In the genomic region with DNA sequence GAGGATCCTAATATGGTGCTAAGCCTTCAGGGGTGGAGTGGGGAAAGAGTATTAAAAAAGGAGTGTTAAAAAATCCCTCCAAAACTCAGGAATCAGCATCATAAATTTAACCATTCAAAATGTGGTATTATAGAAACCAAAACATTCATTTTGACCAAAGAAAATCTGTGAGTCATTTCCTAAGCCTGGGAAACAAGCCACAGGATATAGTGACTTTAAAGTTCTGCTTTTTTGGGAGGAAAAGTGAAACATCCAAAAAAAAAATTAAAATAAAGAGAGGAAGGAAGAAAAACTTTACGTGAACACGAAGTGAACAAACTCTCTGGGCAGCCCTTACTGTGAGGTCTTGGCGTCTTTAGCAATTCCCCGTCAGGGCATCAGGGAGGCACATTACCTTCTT, we compare ENCODE assay signal across 11 cellular contexts.
DNase-seq lines count a peak whose midpoint lies in the region; ATAC-seq, FAIRE-seq and TF ChIP-seq lines count a peak whose summit lies in the region.
"Had no signal": no experiment of that assay in that cellular context is flagged by ENCODE, and none has a peak within 500 bp of the region (broad histone marks: within the 10 kb centered on the region; RNA-seq: fewer than 3 reads in every experiment).

No MANE protein-coding gene starts in this region.

- BruUV-seq in endothelial cell of umbilical vein (replicated peaks; lab: Mats Ljungman, UMichigan) = no TSS peak

- peak overlapping the region; percentile 23 for H2AFZ ChIP-seq in endothelial cell of umbilical vein (ENCODE audit: low read depth, low read length)

- CTCF ChIA-PET in endothelial cell of umbilical vein (lab: Charles Lee) (interaction anchor here (0.7 to 2.2 kb wide), 9 partner anchors 9 to 262 kb away, joined by 3 to 14 read pairs (median 5); no protein-coding TSS in a partner anchor), HEK293T (lab: Yijun Ruan, JAX) (interaction anchor here (1.1 to 1.2 kb wide), 2 partner anchors 11 to 19 kb away, joined by 3 to 4 read pairs; no protein-coding TSS in a partner anchor)

- H3K9me3 ChIP-seq in endothelial cell of umbilical vein (replicated peaks; ENCODE audit: control insufficient read depth, insufficient read depth, low read length) (no peaks in the 10 kb centered on the region), thoracic aorta (no peaks in the 10 kb centered on the region)

- peaks cover 92% of the 10 kb centered on the region for H3K36me3 Mint-ChIP-seq in activated T-cell treated with anti-CD3 and anti-CD28 coated beads, Interleukin-2, amount 50 U/mL, for 24 hours (ENCODE audit: low read depth)
- H3K36me3 Mint-ChIP-seq in activated T-cell treated with anti-CD3 and anti-CD28 coated beads, Interleukin-2, amount 50 U/mL, for 72 hours (ENCODE audit: insufficient read depth in 2 of 2) = peaks cover 3 to 12% of the 10 kb centered on the region in 2 donors

- peaks cover 72% of the 10 kb centered on the region for H3K4me1 Mint-ChIP-seq in activated T-cell treated with anti-CD3 and anti-CD28 coated beads, Interleukin-2, amount 50 U/mL, for 24 hours (ENCODE audit: low read depth)
- H3K4me1 Mint-ChIP-seq in activated T-cell treated with anti-CD3 and anti-CD28 coated beads, Interleukin-2, amount 50 U/mL, for 72 hours (ENCODE audit: low read depth) = peaks cover 66% of the 10 kb centered on the region

- H3K9me1 ChIP-seq in endothelial cell of umbilical vein (replicated peaks; ENCODE audit: control insufficient read depth, extremely low read depth, insufficient read depth, low read length) = no peaks in the 10 kb centered on the region

- TF ChIP-seq POLR2A in endothelial cell of umbilical vein (IDR thresholded peaks at IDR 0.05; ENCODE audit: low read depth, low read length) = no peak

- no peak for DNase-seq in activated T-cell treated with anti-CD3 and anti-CD28 coated beads, Interleukin-2, amount 50 U/mL, for 24 hours
- no peak for DNase-seq in activated T-cell treated with anti-CD3 and anti-CD28 coated beads, Interleukin-2, amount 50 U/mL, for 72 hours
- DNase-seq in RCC 7860 (ENCODE audit: low spot score) (no peak), endothelial cell of umbilical vein (ENCODE audit: low read depth, low spot score) (peak; percentile 68), thoracic aorta (ENCODE audit: low spot score) (no peak), HEK293T (ENCODE audit: extremely low spot score) (no peak), NCI-H2196 (lab: John Stamatoyannopoulos, UW; ENCODE audit: unreplicated experiment) (no peak)
- DNase-seq: activated CD4-positive, CD25-positive, alpha-beta regulatory T cell; left cardiac atrium had no signal

- POLR2A ChIA-PET in endothelial cell of umbilical vein (lab: Charles Lee) (no interaction called here), HEK293T (lab: Yijun Ruan, JAX) (no interaction called here)

- H3K36me3 ChIP-seq in endothelial cell of umbilical vein (ENCODE audit: control insufficient read depth in 2 of 2, extremely low read depth in 1 of 2, insufficient read depth in 2 of 2, low read length in 2 of 2) (no peaks in the 10 kb centered on the region), thoracic aorta (no peaks in the 10 kb centered on the region)

- dilution Hi-C loops in endothelial cell of umbilical vein (cut with MboI; ENCODE audit: extremely low pct_ligation_motif_present, low sequenced_read_pairs) = no loop called here

- no peak for TF ChIP-seq CTCF in endothelial cell of umbilical vein (IDR thresholded peaks at IDR 0.05; ENCODE audit: extremely low read depth in 1 of 2, insufficient read depth in 1 of 2, low read depth in 1 of 2, low read length in 2 of 2)
- no peak for TF ChIP-seq CTCF in thoracic aorta (IDR thresholded peaks at IDR 0.05)

- no peaks in the 10 kb centered on the region for H3K9me3 Mint-ChIP-seq in activated T-cell treated with anti-CD3 and anti-CD28 coated beads, Interleukin-2, amount 50 U/mL, for 24 hours
- no peaks in the 10 kb centered on the region for H3K9me3 Mint-ChIP-seq in activated T-cell treated with anti-CD3 and anti-CD28 coated beads, Interleukin-2, amount 50 U/mL, for 72 hours

- no peak overlapping the region for H3K4me3 Mint-ChIP-seq in activated T-cell treated with anti-CD3 and anti-CD28 coated beads, Interleukin-2, amount 50 U/mL, for 24 hours
- H3K4me3 Mint-ChIP-seq in activated T-cell treated with anti-CD3 and anti-CD28 coated beads, Interleukin-2, amount 50 U/mL, for 72 hours = no peak overlapping the region
- H3K4me3 Mint-ChIP-seq: activated naive CD8-positive, alpha-beta T cell had no signal

- H3K4me3 ChIP-seq in endothelial cell of umbilical vein (replicated peaks in 1 of 3; ENCODE audit: insufficient read depth in 1 of 3, low read depth in 1 of 3, low read length in 3 of 3) (peak overlapping the region in 1 of 3 experiments; percentile 27), thoracic aorta (peak overlapping the region; percentile 18)

- no peaks in the 10 kb centered on the region for H4K20me1 ChIP-seq in endothelial cell of umbilical vein (replicated peaks; ENCODE audit: control insufficient read depth, extremely low read depth, insufficient read depth, low read length)

- H3K4me1 ChIP-seq in endothelial cell of umbilical vein (ENCODE audit: control insufficient read depth, extremely low read depth, insufficient read depth, low read length) = peaks cover 17% of the 10 kb centered on the region
- peaks cover 6 to 17% of the 10 kb centered on the region in 2 donors for H3K4me1 ChIP-seq in thoracic aorta (ENCODE audit: control insufficient read depth in 1 of 2, low read depth in 2 of 2)

- H3K27me3 Mint-ChIP-seq in activated T-cell treated with anti-CD3 and anti-CD28 coated beads, Interleukin-2, amount 50 U/mL, for 24 hours = no peaks in the 10 kb centered on the region
- H3K27me3 Mint-ChIP-seq in activated T-cell treated with anti-CD3 and anti-CD28 coated beads, Interleukin-2, amount 50 U/mL, for 72 hours (ENCODE audit: low read depth) = no peaks in the 10 kb centered on the region
- H3K27me3 Mint-ChIP-seq: activated naive CD8-positive, alpha-beta T cell had no signal

- intact Hi-C loops in endothelial cell of umbilical vein (cut with micrococcal nuclease) = loop anchor here (1.0 kb wide), 1 partner anchor 11 kb away; no protein-coding TSS in a partner anchor

- peak overlapping the region; percentile 58 for H3K9ac ChIP-seq in endothelial cell of umbilical vein (replicated peaks; ENCODE audit: extremely low read depth, insufficient read depth, low read length)

- no peak for ATAC-seq in activated T-cell treated with anti-CD3 and anti-CD28 coated beads, Interleukin-2, amount 50 U/mL, for 72 hours (replicated peaks in 1 of 2)
- ATAC-seq in thoracic aorta (ENCODE audit: insufficient number of reproducible peaks, low FRiP score, low read depth) (no peak), GM18519 (IDR thresholded peaks at IDR 0.05; ENCODE audit: low FRiP score, unreplicated experiment) (no peak)
- ATAC-seq: left cardiac atrium had no signal

- peak overlapping the region; percentile 11 for H3K27ac Mint-ChIP-seq in activated T-cell treated with anti-CD3 and anti-CD28 coated beads, Interleukin-2, amount 50 U/mL, for 24 hours
- H3K27ac Mint-ChIP-seq in activated T-cell treated with anti-CD3 and anti-CD28 coated beads, Interleukin-2, amount 50 U/mL, for 72 hours = no peak overlapping the region
- H3K27ac Mint-ChIP-seq: activated naive CD8-positive, alpha-beta T cell had no signal

- H3K27ac ChIP-seq in endothelial cell of umbilical vein (ENCODE audit: insufficient read depth, low read depth, low read length) (peak overlapping the region; percentile 75), thoracic aorta (peak overlapping the region; percentile 4 to 40)

- no peaks in the 10 kb centered on the region for H3K79me2 ChIP-seq in endothelial cell of umbilical vein (ENCODE audit: control insufficient read depth, insufficient read depth, low read length)

- H3K27me3 ChIP-seq in endothelial cell of umbilical vein (ENCODE audit: control insufficient read depth in 2 of 2, insufficient read depth in 2 of 2, low read length in 2 of 2) (no peaks in the 10 kb centered on the region), thoracic aorta (replicated peaks; ENCODE audit: insufficient read depth) (no peaks in the 10 kb centered on the region)

- peak overlapping the region; percentile 84 for H3K4me2 ChIP-seq in endothelial cell of umbilical vein (ENCODE audit: insufficient read depth, low read length)

- peak; percentile 72 for FAIRE-seq in RCC 7860 (lab: Jason Lieb, UNC)
- peak; percentile 87 for FAIRE-seq in endothelial cell of umbilical vein (lab: Jason Lieb, UNC)

TF ChIP-seq in endothelial cell of umbilical vein, 7 proteins besides CTCF, POLR2A, EP300 and RAD21:
- TF ChIP-seq JUN (IDR thresholded peaks at IDR 0.05; ENCODE audit: borderline replicate concordance, insufficient read depth, insufficient read length, low read depth) (peak; percentile 61), POLR2AphosphoS5 (IDR thresholded peaks at IDR 0.05; ENCODE audit: insufficient read depth, low read depth, low read length) (no peak), GATA2 (IDR thresholded peaks at IDR 0.05; ENCODE audit: insufficient read depth, insufficient read length, low read depth, low read length) (no peak), FOS (IDR thresholded peaks at IDR 0.05; ENCODE audit: borderline replicate concordance, insufficient read depth, low read length) (peak; percentile 67)

TF ChIP-seq in HEK293T, 16 proteins besides CTCF, POLR2A, EP300 and RAD21:
- TF ChIP-seq CTBP1 (IDR thresholded peaks at IDR 0.05; ENCODE audit: borderline replicate concordance) = no peak
- TF ChIP-seq ARNT (IDR thresholded peaks at IDR 0.05) = no peak
- TF ChIP-seq, protein P1, sequence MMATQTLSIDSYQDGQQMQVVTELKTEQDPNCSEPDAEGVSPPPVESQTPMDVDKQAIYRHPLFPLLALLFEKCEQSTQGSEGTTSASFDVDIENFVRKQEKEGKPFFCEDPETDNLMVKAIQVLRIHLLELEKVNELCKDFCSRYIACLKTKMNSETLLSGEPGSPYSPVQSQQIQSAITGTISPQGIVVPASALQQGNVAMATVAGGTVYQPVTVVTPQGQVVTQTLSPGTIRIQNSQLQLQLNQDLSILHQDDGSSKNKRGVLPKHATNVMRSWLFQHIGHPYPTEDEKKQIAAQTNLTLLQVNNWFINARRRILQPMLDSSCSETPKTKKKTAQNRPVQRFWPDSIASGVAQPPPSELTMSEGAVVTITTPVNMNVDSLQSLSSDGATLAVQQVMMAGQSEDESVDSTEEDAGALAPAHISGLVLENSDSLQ (IDR thresholded peaks at IDR 0.05) = no peak
- no peak for TF ChIP-seq NFRKB (IDR thresholded peaks at IDR 0.05)
- no peak for TF ChIP-seq TARDBP (IDR thresholded peaks at IDR 0.05)
- no peak for TF ChIP-seq SP1 (IDR thresholded peaks at IDR 0.05)
- TF ChIP-seq HDGF (IDR thresholded peaks at IDR 0.05; ENCODE audit: borderline replicate concordance) = no peak
- TF ChIP-seq LEF1 (IDR thresholded peaks at IDR 0.05; ENCODE audit: borderline replicate concordance) = no peak
- no peak for TF ChIP-seq FOXA1 (IDR thresholded peaks at IDR 0.05)
- no peak for TF ChIP-seq BHLHE40 (IDR thresholded peaks at IDR 0.05; ENCODE audit: borderline replicate concordance)
- no peak for TF ChIP-seq SUZ12 (IDR thresholded peaks at IDR 0.05)
- no peak for TF ChIP-seq L3MBTL2 (conservative IDR thresholded peaks at IDR 0.05)
- TF ChIP-seq FOXM1 (IDR thresholded peaks at IDR 0.05; ENCODE audit: borderline replicate concordance) = no peak
- TF ChIP-seq ELF4 (IDR thresholded peaks at IDR 0.05) = no peak
